Comparison of ENCODE assay signal across 8 cellular contexts in genomic region chr3:47829482-47829881, GRCh38. TPM values are rescaled to one million over a fixed set of nuclear protein-coding genes. Genes with fewer than 3 reads are reported as not detected.
DNase-seq lines count a peak whose midpoint lies in the region; ATAC-seq lines count a peak whose summit lies in the region.
"Not testable (repeated sequence)": the region's sequence is repeated elsewhere in the genome, so short reads cannot be mapped to it uniquely, and the experiment has no call there.

No MANE protein-coding gene starts in this region.

- H3K27me3 ChIP-seq in BLaER1 treated with 17β-estradiol and CSF1 and Interleukin-3, amounts not matched to agents 10 nM and 100 nM, result not testable (repeated sequence)

- H3K36me3 Mint-ChIP-seq in T-helper 2 cell treated with Interferon-gamma antibody and Interleukin-4, amounts not matched to agents 5 μg/mL and 100 μg/mL, for 36 hours (ENCODE audit: low read depth), result peaks cover 47% of the 10 kb centered on the region
- H3K36me3 Mint-ChIP-seq in activated CD4-positive, alpha-beta T cell treated with anti-CD3 and anti-CD28 coated beads, Interleukin-2, amount 10 ng/mL, durations not matched to agents 24 days and 14 days (ENCODE audit: low read depth), result peaks cover 58% of the 10 kb centered on the region
- peaks cover 12 to 39% of the 10 kb centered on the region in 2 donors for H3K36me3 Mint-ChIP-seq in activated T-cell treated with anti-CD3 and anti-CD28 coated beads, Interleukin-2, amount 50 U/mL, for 72 hours (ENCODE audit: insufficient read depth in 2 of 2)
- peaks cover 18 to 48% of the 10 kb centered on the region in 2 donors for H3K36me3 Mint-ChIP-seq in activated naive CD4-positive, alpha-beta T cell treated with anti-CD3 and anti-CD28 coated beads, Interleukin-2, amount 50 U/mL, for 72 hours
- peaks cover 59% of the 10 kb centered on the region for H3K36me3 Mint-ChIP-seq in central memory CD8-positive, alpha-beta T cell (ENCODE audit: insufficient read depth)

- peaks cover 33 to 91% (median 76%) of the 10 kb centered on the region in 11 experiments; a peak in 20 of 22 replicates for H4K20me1 ChIP-seq in BLaER1 treated with 17β-estradiol and CSF1 and Interleukin-3, amounts not matched to agents 10 nM and 100 nM

- H3K9me3 ChIP-seq in BLaER1 treated with 17β-estradiol and CSF1 and Interleukin-3, amounts not matched to agents 10 nM and 100 nM (replicated peaks in 1 of 11), result not testable (repeated sequence)

- H3K4me3 ChIP-seq in BLaER1 treated with 17β-estradiol and CSF1 and Interleukin-3, amounts not matched to agents 10 nM and 100 nM, result not testable (repeated sequence)

- peak overlapping the region in 6 of 11 experiments; percentile 24 to 46 (median 36); a peak in 10 of 22 replicates for H3K4me2 ChIP-seq in BLaER1 treated with 17β-estradiol and CSF1 and Interleukin-3, amounts not matched to agents 10 nM and 100 nM

- in situ Hi-C loops in KBM-7 (cut with MboI; ENCODE audit: low pct_unique_long_range_greater_than_20kb, low sequenced_read_pairs), result loop anchor here (25.0 kb wide), 1 partner anchor 333 kb away; no protein-coding TSS in a partner anchor

- not testable (repeated sequence) for H3K4me3 Mint-ChIP-seq in T-helper 2 cell treated with Interferon-gamma antibody and Interleukin-4, amounts not matched to agents 5 μg/mL and 100 μg/mL, for 36 hours; activated CD4-positive, alpha-beta T cell treated with anti-CD3 and anti-CD28 coated beads, Interleukin-2, amount 10 ng/mL, durations not matched to agents 24 days and 14 days; central memory CD8-positive, alpha-beta T cell
- peak overlapping the region in 1 of 2 donors; percentile 12 for H3K4me3 Mint-ChIP-seq in activated T-cell treated with anti-CD3 and anti-CD28 coated beads, Interleukin-2, amount 50 U/mL, for 72 hours

- peaks cover 35% of the 10 kb centered on the region for H3K4me1 Mint-ChIP-seq in T-helper 2 cell treated with Interferon-gamma antibody and Interleukin-4, amounts not matched to agents 5 μg/mL and 100 μg/mL, for 36 hours (ENCODE audit: low read depth)
- H3K4me1 Mint-ChIP-seq in activated CD4-positive, alpha-beta T cell treated with anti-CD3 and anti-CD28 coated beads, Interleukin-2, amount 10 ng/mL, durations not matched to agents 24 days and 14 days, result peaks cover 29% of the 10 kb centered on the region
- peaks cover 43% of the 10 kb centered on the region for H3K4me1 Mint-ChIP-seq in activated T-cell treated with anti-CD3 and anti-CD28 coated beads, Interleukin-2, amount 50 U/mL, for 72 hours (ENCODE audit: low read depth)
- H3K4me1 Mint-ChIP-seq in central memory CD8-positive, alpha-beta T cell, result peaks cover 34% of the 10 kb centered on the region

- H3K9ac ChIP-seq in BLaER1 treated with 17β-estradiol and CSF1 and Interleukin-3, amounts not matched to agents 10 nM and 100 nM, result peak overlapping the region in 2 of 11 experiments; percentile 26 to 27; a peak in 1 of 22 replicates

- H3K27ac Mint-ChIP-seq in T-helper 2 cell treated with Interferon-gamma antibody and Interleukin-4, amounts not matched to agents 5 μg/mL and 100 μg/mL, for 36 hours, result not testable (repeated sequence)
- peak overlapping the region; percentile 8 for H3K27ac Mint-ChIP-seq in activated CD4-positive, alpha-beta T cell treated with anti-CD3 and anti-CD28 coated beads, Interleukin-2, amount 10 ng/mL, durations not matched to agents 24 days and 14 days
- peak overlapping the region; percentile 27 for H3K27ac Mint-ChIP-seq in activated T-cell treated with anti-CD3 and anti-CD28 coated beads, Interleukin-2, amount 50 U/mL, for 72 hours
- H3K27ac Mint-ChIP-seq in activated naive CD4-positive, alpha-beta T cell treated with anti-CD3 and anti-CD28 coated beads, Interleukin-2, amount 50 U/mL, for 72 hours, result peak overlapping the region; percentile 61 to 65
- H3K27ac Mint-ChIP-seq in central memory CD8-positive, alpha-beta T cell (ENCODE audit: low read depth), result peak overlapping the region; percentile 32

- peaks cover 26 to 38% (median 34%) of the 10 kb centered on the region in 10 experiments for H3K4me1 ChIP-seq in BLaER1 treated with 17β-estradiol and CSF1 and Interleukin-3, amounts not matched to agents 10 nM and 100 nM

- peaks cover 73 to 87% (median 85%) of the 10 kb centered on the region in 11 experiments for H3K36me3 ChIP-seq in BLaER1 treated with 17β-estradiol and CSF1 and Interleukin-3, amounts not matched to agents 10 nM and 100 nM

- intact Hi-C loops in activated CD4-positive, alpha-beta T cell treated with anti-CD3 and anti-CD28 coated beads, Interleukin-2, amount 10 ng/mL, durations not matched to agents 24 days and 14 days (cut with micrococcal nuclease), result not testable (repeated sequence)

- ATAC-seq in activated T-cell treated with anti-CD3 and anti-CD28 coated beads, Interleukin-2, amount 50 U/mL, for 72 hours (replicated peaks in 1 of 2); central memory CD8-positive, alpha-beta T cell (replicated peaks; ENCODE audit: extremely low read depth, poor library complexity, severe bottlenecking): not testable (repeated sequence)
- peak in 1 of 2 donors; percentile 9 for ATAC-seq in activated naive CD4-positive, alpha-beta T cell treated with anti-CD3 and anti-CD28 coated beads, Interleukin-2, amount 50 U/mL, for 72 hours

- DNase-seq in KBM-7 (peak; percentile 63), NOMO-1 treated with DMSO at 0.1 percent for 48 hours (lab: John Stamatoyannopoulos, UW; ENCODE audit: unreplicated experiment) (peak; percentile 7)
- DNase-seq in T-helper 2 cell treated with Interferon-gamma antibody and Interleukin-4, amounts not matched to agents 5 μg/mL and 100 μg/mL, for 36 hours (ENCODE audit: low spot score), result peak; percentile 7
- DNase-seq in activated CD4-positive, alpha-beta T cell treated with anti-CD3 and anti-CD28 coated beads, Interleukin-2, amount 10 ng/mL, durations not matched to agents 24 days and 14 days; activated T-cell treated with anti-CD3 and anti-CD28 coated beads, Interleukin-2, amount 50 U/mL, for 72 hours; activated naive CD4-positive, alpha-beta T cell treated with anti-CD3 and anti-CD28 coated beads, Interleukin-2, amount 50 U/mL, for 72 hours (ENCODE audit: low spot score in 2 of 2); central memory CD8-positive, alpha-beta T cell (ENCODE audit: low spot score in 2 of 2): not testable (repeated sequence)

- not testable (repeated sequence) for H3K9me3 Mint-ChIP-seq in T-helper 2 cell treated with Interferon-gamma antibody and Interleukin-4, amounts not matched to agents 5 μg/mL and 100 μg/mL, for 36 hours; activated CD4-positive, alpha-beta T cell treated with anti-CD3 and anti-CD28 coated beads, Interleukin-2, amount 10 ng/mL, durations not matched to agents 24 days and 14 days; activated T-cell treated with anti-CD3 and anti-CD28 coated beads, Interleukin-2, amount 50 U/mL, for 72 hours; activated naive CD4-positive, alpha-beta T cell treated with anti-CD3 and anti-CD28 coated beads, Interleukin-2, amount 50 U/mL, for 72 hours; central memory CD8-positive, alpha-beta T cell

- H3K27ac ChIP-seq in BLaER1 treated with 17β-estradiol and CSF1 and Interleukin-3, amounts not matched to agents 10 nM and 100 nM, result not testable (repeated sequence)

- not testable (repeated sequence) for H3K27me3 Mint-ChIP-seq in T-helper 2 cell treated with Interferon-gamma antibody and Interleukin-4, amounts not matched to agents 5 μg/mL and 100 μg/mL, for 36 hours (ENCODE audit: low read depth); activated CD4-positive, alpha-beta T cell treated with anti-CD3 and anti-CD28 coated beads, Interleukin-2, amount 10 ng/mL, durations not matched to agents 24 days and 14 days; activated T-cell treated with anti-CD3 and anti-CD28 coated beads, Interleukin-2, amount 50 U/mL, for 72 hours (ENCODE audit: low read depth); central memory CD8-positive, alpha-beta T cell

RNA-seq across cellular contexts. Expression of gene DHX30, which starts 26.5 kb away (rescaled TPM):
- 143 and 149 TPM in 2 replicates for total RNA-seq in activated CD4-positive, alpha-beta T cell treated with anti-CD3 and anti-CD28 coated beads, Interleukin-2, amount 10 ng/mL, durations not matched to agents 24 days and 14 days
- 10 to 100 TPM; 71.1 to 82.8 TPM for total RNA-seq in activated T-cell treated with anti-CD3 and anti-CD28 coated beads, Interleukin-2, amount 50 U/mL, for 72 hours
- 10 to 100 TPM; 62.2 to 84.4 TPM for total RNA-seq in activated naive CD4-positive, alpha-beta T cell treated with anti-CD3 and anti-CD28 coated beads, Interleukin-2, amount 50 U/mL, for 72 hours

RNA-seq across cellular contexts. Expression of gene SMARCC1, which starts 47.8 kb away (rescaled TPM):
- total RNA-seq in activated CD4-positive, alpha-beta T cell treated with anti-CD3 and anti-CD28 coated beads, Interleukin-2, amount 10 ng/mL, durations not matched to agents 24 days and 14 days, result 148 and 156 TPM in 2 replicates
- total RNA-seq in activated T-cell treated with anti-CD3 and anti-CD28 coated beads, Interleukin-2, amount 50 U/mL, for 72 hours, result 100 to 1,000 TPM in 1 of 2 donors, 10 to 100 TPM in 1; 98.0 to 118 TPM
- total RNA-seq in activated naive CD4-positive, alpha-beta T cell treated with anti-CD3 and anti-CD28 coated beads, Interleukin-2, amount 50 U/mL, for 72 hours, result 100 to 1,000 TPM in 1 of 2 donors, 10 to 100 TPM in 1; 98.9 to 138 TPM
